In genomic region chrX:30513284-30513683, GRCh38 we compare ENCODE assay signal across 11 cellular contexts.
A peak's percentile ranks its signal among the peaks of the same experiment; 100 is the strongest.
DNase-seq lines count a peak whose midpoint lies in the region; ATAC-seq, FAIRE-seq and TF ChIP-seq lines count a peak whose summit lies in the region.
"Had no signal": no experiment of that assay in that cellular context is flagged by ENCODE, and none has a peak within 500 bp of the region (broad histone marks: within the 10 kb centered on the region; RNA-seq: fewer than 3 reads in every experiment).

No MANE protein-coding gene starts in this region.

- POLR2A ChIA-PET in endothelial cell of umbilical vein (lab: Charles Lee), result no interaction called here

- H4K20me1 ChIP-seq in MM.1S (ENCODE audit: insufficient read depth, low read length) (no peaks in the 10 kb centered on the region), endothelial cell of umbilical vein (replicated peaks; ENCODE audit: control insufficient read depth, extremely low read depth, insufficient read depth, low read length) (no peaks in the 10 kb centered on the region)

- H3K9me2 ChIP-seq in MM.1S (replicated peaks; ENCODE audit: insufficient read depth, low read length), result no peaks in the 10 kb centered on the region

- no peak for TF ChIP-seq POLR2A in endothelial cell of umbilical vein (IDR thresholded peaks at IDR 0.05; ENCODE audit: low read depth, low read length)

- H3K27me3 ChIP-seq in MM.1S (replicated peaks; ENCODE audit: insufficient read depth, low read length) (no peaks in the 10 kb centered on the region), endothelial cell of umbilical vein (ENCODE audit: control insufficient read depth in 2 of 2, insufficient read depth in 2 of 2, low read length in 2 of 2) (no peaks in the 10 kb centered on the region)

- H3K36me3 ChIP-seq in MM.1S (replicated peaks; ENCODE audit: insufficient read depth, low read length) (no peaks in the 10 kb centered on the region), endothelial cell of umbilical vein (ENCODE audit: control insufficient read depth in 2 of 2, extremely low read depth in 1 of 2, insufficient read depth in 2 of 2, low read length in 2 of 2) (no peaks in the 10 kb centered on the region)

- intact Hi-C loops in endothelial cell of umbilical vein (cut with micrococcal nuclease), result no loop called here

- CTCF ChIA-PET in endothelial cell of umbilical vein (lab: Charles Lee), result interaction anchor here (1.0 to 1.1 kb wide), 3 partner anchors 10 to 371 kb away, joined by 4 to 10 read pairs (median 4); no protein-coding TSS in a partner anchor

- H3K79me2 ChIP-seq in MM.1S (ENCODE audit: low read length) (no peaks in the 10 kb centered on the region), endothelial cell of umbilical vein (ENCODE audit: control insufficient read depth, insufficient read depth, low read length) (no peaks in the 10 kb centered on the region)

- H3K4me2 ChIP-seq in MM.1S (ENCODE audit: low read depth, low read length), result no peak overlapping the region
- no peak overlapping the region for H3K4me2 ChIP-seq in endothelial cell of umbilical vein (ENCODE audit: insufficient read depth, low read length)

- peak; percentile 62 for ATAC-seq in GM18502 (IDR thresholded peaks at IDR 0.05; ENCODE audit: poor library complexity, unreplicated experiment)
- no peak for ATAC-seq in activated CD4-positive, CD25-positive, alpha-beta regulatory T cell treated with anti-CD3 and anti-CD28 coated beads, Interleukin-2, amount 50 U/mL, for 24 hours
- no peak for ATAC-seq in HG03457 (IDR thresholded peaks at IDR 0.05; ENCODE audit: unreplicated experiment)
- no peak for ATAC-seq in HG02610 (IDR thresholded peaks at IDR 0.05; ENCODE audit: unreplicated experiment)
- ATAC-seq: naive thymus-derived CD4-positive, alpha-beta T cell had no signal

- TF ChIP-seq CTCF in 22Rv1 (IDR thresholded peaks at IDR 0.05) (peak; percentile 69), MM.1S (IDR thresholded peaks at IDR 0.05; ENCODE audit: low read length) (peak; percentile 48), endothelial cell of umbilical vein (IDR thresholded peaks at IDR 0.05; ENCODE audit: extremely low read depth in 1 of 2, insufficient read depth in 1 of 2, low read depth in 1 of 2, low read length in 2 of 2) (peak in 1 of 2 donors; percentile 23)

- H3F3A ChIP-seq in MM.1S (ENCODE audit: insufficient read depth, low read length), result no peaks in the 10 kb centered on the region

- dilution Hi-C loops in endothelial cell of umbilical vein (cut with MboI; ENCODE audit: extremely low pct_ligation_motif_present, low sequenced_read_pairs), result no loop called here

- no TSS peak for BruUV-seq in endothelial cell of umbilical vein (replicated peaks; lab: Mats Ljungman, UMichigan)

- FAIRE-seq in endothelial cell of umbilical vein (lab: Jason Lieb, UNC), result peak; percentile 67

- H3K9me3 ChIP-seq in MM.1S (replicated peaks; ENCODE audit: insufficient read depth, low read length), result no peaks in the 10 kb centered on the region
- no peaks in the 10 kb centered on the region for H3K9me3 ChIP-seq in endothelial cell of umbilical vein (replicated peaks; ENCODE audit: control insufficient read depth, insufficient read depth, low read length)

- H3K4me1 ChIP-seq in MM.1S (ENCODE audit: low read length) (no peaks in the 10 kb centered on the region), endothelial cell of umbilical vein (ENCODE audit: control insufficient read depth, extremely low read depth, insufficient read depth, low read length) (no peaks in the 10 kb centered on the region)

- H2AFZ ChIP-seq in MM.1S (ENCODE audit: low read length), result no peak overlapping the region
- no peak overlapping the region for H2AFZ ChIP-seq in endothelial cell of umbilical vein (ENCODE audit: low read depth, low read length)

- H3K4me3 ChIP-seq in MM.1S (ENCODE audit: low read length) (no peak overlapping the region), endothelial cell of umbilical vein (replicated peaks in 1 of 3; ENCODE audit: insufficient read depth in 1 of 3, low read depth in 1 of 3, low read length in 3 of 3) (no peak overlapping the region)

- H3K9ac ChIP-seq in MM.1S (ENCODE audit: low read length) (no peak overlapping the region), endothelial cell of umbilical vein (replicated peaks; ENCODE audit: extremely low read depth, insufficient read depth, low read length) (no peak overlapping the region)

- no peaks in the 10 kb centered on the region for H3K9me1 ChIP-seq in endothelial cell of umbilical vein (replicated peaks; ENCODE audit: control insufficient read depth, extremely low read depth, insufficient read depth, low read length)

- H3K27ac ChIP-seq in 22Rv1 (no peak overlapping the region), MM.1S (ENCODE audit: low read length) (no peak overlapping the region), endothelial cell of umbilical vein (ENCODE audit: insufficient read depth, low read depth, low read length) (no peak overlapping the region)

- no peak for DNase-seq in MM.1S
- peak; percentile 2 for DNase-seq in endothelial cell of umbilical vein (ENCODE audit: low read depth, low spot score)
- DNase-seq in cerebellar nuclear complex (lab: John Stamatoyannopoulos, UW), result no peak
- DNase-seq: cortex of kidney; naive thymus-derived CD4-positive, alpha-beta T cell; stimulated activated naive CD4-positive, alpha-beta T cell treated with Interleukin-2 at 50 U/mL for 16 hours had no signal

TF ChIP-seq in endothelial cell of umbilical vein, 7 proteins besides CTCF, POLR2A, EP300 and RAD21:
- no peak for TF ChIP-seq MYC (IDR thresholded peaks at IDR 0.05; ENCODE audit: low read depth, low read length)
- no peak for TF ChIP-seq FOS (IDR thresholded peaks at IDR 0.05; ENCODE audit: borderline replicate concordance, insufficient read depth, low read length)
- TF ChIP-seq, protein P1, sequence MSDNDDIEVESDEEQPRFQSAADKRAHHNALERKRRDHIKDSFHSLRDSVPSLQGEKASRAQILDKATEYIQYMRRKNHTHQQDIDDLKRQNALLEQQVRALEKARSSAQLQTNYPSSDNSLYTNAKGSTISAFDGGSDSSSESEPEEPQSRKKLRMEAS (IDR thresholded peaks at IDR 0.05; ENCODE audit: insufficient read depth, insufficient read length), result no peak
- TF ChIP-seq GATA2 (IDR thresholded peaks at IDR 0.05; ENCODE audit: insufficient read depth, insufficient read length, low read depth, low read length), result no peak
- TF ChIP-seq EZH2 (IDR thresholded peaks at IDR 0.05; ENCODE audit: borderline replicate concordance, low read depth, low read length, severe bottlenecking), result no peak
- no peak for TF ChIP-seq POLR2AphosphoS5 (IDR thresholded peaks at IDR 0.05; ENCODE audit: insufficient read depth, low read depth, low read length)
- TF ChIP-seq JUN (IDR thresholded peaks at IDR 0.05; ENCODE audit: borderline replicate concordance, insufficient read depth, insufficient read length, low read depth), result no peak
